26 cellular contexts compared by ENCODE assay signal in the genomic region with DNA sequence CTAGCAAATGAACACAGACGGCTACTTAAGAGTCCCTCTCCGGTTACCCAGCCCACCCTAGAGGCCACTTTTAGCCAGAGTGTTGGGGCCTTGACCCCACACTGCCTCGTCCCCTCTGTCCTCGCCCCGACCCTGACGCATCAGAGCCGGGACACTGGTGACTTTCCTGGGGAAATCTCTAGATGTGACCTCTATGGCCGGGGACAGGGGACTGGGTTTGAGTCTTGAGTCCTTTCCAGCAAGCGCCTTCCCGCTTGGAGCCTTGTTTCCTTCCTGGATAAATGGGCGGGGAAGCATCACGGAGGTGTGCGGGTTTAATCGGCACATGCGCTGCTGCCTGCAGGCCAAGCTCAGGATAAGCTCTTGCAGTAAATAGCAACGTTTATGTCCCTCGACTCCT. TPM values are rescaled to one million over a fixed set of nuclear protein-coding genes. Genes with fewer than 3 reads are reported as not detected.
"Had no signal": no experiment of that assay in that cellular context is flagged by ENCODE, and none has a peak within 500 bp of the region (broad histone marks: within the 10 kb centered on the region; RNA-seq: fewer than 3 reads in every experiment).

No MANE protein-coding gene starts in this region.

- DNase-seq: colonic mucosa; cortex of kidney; effector CD8-positive, alpha-beta T cell; effector memory CD8-positive, alpha-beta T cell; endodermal cell; erythroblast; esophagus squamous epithelium; foreskin keratinocyte; heart left ventricle; hypothalamus; immature natural killer cell; islet precursor cell; kidney; kidney glomerular epithelial cell; left lung; left ventricle myocardium superior; lower lobe of right lung; mesenchymal stem cell; mucosa of descending colon; naive B cell had no signal

- H3K9me3 ChIP-seq: colonic mucosa, esophagus squamous epithelium, lower lobe of right lung, mucosa of descending colon had no signal

- H2AFZ ChIP-seq: hepatocyte had no signal

- H3K36me3 ChIP-seq: colonic mucosa, esophagus squamous epithelium, gastroesophageal sphincter, heart left ventricle, left lung, lower lobe of right lung had no signal

- ATAC-seq: effector memory CD8-positive, alpha-beta T cell; esophagus mucosa; foreskin keratinocyte; gastroesophageal sphincter; heart left ventricle; left lung; left ventricle myocardium superior; lower lobe of right lung; mucosa of descending colon had no signal

- H3K4me3 ChIP-seq: colonic mucosa, esophagus squamous epithelium, gastroesophageal sphincter, heart left ventricle, hepatocyte, left lung, lower lobe of right lung, mucosa of descending colon had no signal

- H3K4me1 ChIP-seq: colonic mucosa, esophagus squamous epithelium, foreskin keratinocyte, gastroesophageal sphincter, heart left ventricle, left lung, lower lobe of right lung had no signal

- H3K27me3 ChIP-seq: colonic mucosa, esophagus squamous epithelium, foreskin keratinocyte, hepatocyte, left lung had no signal

- H3K27ac ChIP-seq: colonic mucosa, epithelial cell of prostate, esophagus squamous epithelium, foreskin keratinocyte, gastroesophageal sphincter, heart left ventricle, hepatocyte, left lung, lower lobe of right lung had no signal

- FAIRE-seq: endometrium, frontal cortex, kidney had no signal

- H3K4me2 ChIP-seq: hepatocyte had no signal

RNA-seq across cellular contexts. Expression of gene NPTX2, which starts 40.7 kb away (rescaled TPM):
- total RNA-seq: foreskin keratinocyte had no signal
- polyA plus RNA-seq: foreskin keratinocyte, immature natural killer cell had no signal
